In genomic region chr4:2923141-2923551, GRCh38 we compare ENCODE assay signal across 10 cellular contexts. TPM values are rescaled to one million over a fixed set of nuclear protein-coding genes. Genes with fewer than 3 reads are reported as not detected.
DNase-seq lines count a peak whose midpoint lies in the region; ATAC-seq and TF ChIP-seq lines count a peak whose summit lies in the region.
"Had no signal": no experiment of that assay in that cellular context is flagged by ENCODE, and none has a peak within 500 bp of the region (broad histone marks: within the 10 kb centered on the region; RNA-seq: fewer than 3 reads in every experiment).

No MANE protein-coding gene starts in this region.

- no peak overlapping the region for H2AK5ac ChIP-seq in neuronal stem cell (ENCODE audit: low read depth, low read length)

- H3K9me3 ChIP-seq in SJSA1 (replicated peaks) (no peaks in the 10 kb centered on the region), neuronal stem cell (replicated peaks in 1 of 2; ENCODE audit: control insufficient read depth in 2 of 2, insufficient read depth in 1 of 2, low read depth in 1 of 2, low read length in 2 of 2) (peaks cover 1 to 9% of the 10 kb centered on the region in 2 donors)
- H3K9me3 ChIP-seq: pancreas had no signal

- H3K27me3 Mint-ChIP-seq in endothelial cell (ENCODE audit: unreplicated experiment): peaks cover 6% of the 10 kb centered on the region

- no peak for TF ChIP-seq CTCF in endothelial cell (IDR thresholded peaks at IDR 0.05; ENCODE audit: unreplicated experiment)

- peaks cover 9% of the 10 kb centered on the region for H3K79me1 ChIP-seq in neuronal stem cell (ENCODE audit: low read depth, low read length)

- H3K4me3 Mint-ChIP-seq in endothelial cell (ENCODE audit: unreplicated experiment): peak overlapping the region; percentile 67

- no peak overlapping the region for H4K8ac ChIP-seq in neuronal stem cell (ENCODE audit: low read depth, low read length)

- ATAC-seq in GM18511 (IDR thresholded peaks at IDR 0.05; ENCODE audit: unreplicated experiment): no peak

- whole genome bisulfite sequencing in neuronal stem cell (ENCODE audit: extremely low coverage in 2 of 2, insufficient read length in 2 of 2, insufficient replicate concordance in 1 of 2), 2 donors: no CpG with 5 or more reads among the region's 10 CpGs

- peaks cover 16% of the 10 kb centered on the region for H3K4me1 Mint-ChIP-seq in endothelial cell (ENCODE audit: unreplicated experiment)

- H3K27ac Mint-ChIP-seq in endothelial cell (ENCODE audit: unreplicated experiment): peak overlapping the region; percentile 88

- peak overlapping the region; percentile 57 for H3K18ac ChIP-seq in neuronal stem cell (ENCODE audit: low read length)

- H2BK120ac ChIP-seq in neuronal stem cell (ENCODE audit: low read depth, low read length): no peak overlapping the region

- H3K36me3 Mint-ChIP-seq in endothelial cell (ENCODE audit: low read depth, unreplicated experiment): peaks cover 64% of the 10 kb centered on the region

- no peaks in the 10 kb centered on the region for H3K9me3 Mint-ChIP-seq in endothelial cell (ENCODE audit: unreplicated experiment)

- H3K9ac ChIP-seq in neuronal stem cell (ENCODE audit: low read depth, low read length, poor library complexity): no peak overlapping the region

- H3K4ac ChIP-seq in neuronal stem cell (ENCODE audit: low read length): no peak overlapping the region

- H3K27ac ChIP-seq in SJSA1 (peak overlapping the region; percentile 54; the same call in 1 of the 2 replicates), neuronal stem cell (replicated peaks; ENCODE audit: low read length) (no peak overlapping the region)
- H3K27ac ChIP-seq: pancreas had no signal

- no peak overlapping the region for H2BK15ac ChIP-seq in neuronal stem cell (ENCODE audit: low read length)

- H3K36me3 ChIP-seq in SJSA1: peaks cover 3% of the 10 kb centered on the region; the same call in 1 of the 2 replicates
- peaks cover 28 to 68% of the 10 kb centered on the region in 2 donors for H3K36me3 ChIP-seq in neuronal stem cell (replicated peaks in 1 of 2; ENCODE audit: control insufficient read depth in 2 of 2, insufficient read depth in 2 of 2, low read length in 2 of 2)

- H3K4me3 ChIP-seq in SJSA1: no peak overlapping the region
- no peak overlapping the region for H3K4me3 ChIP-seq in neuronal stem cell (ENCODE audit: low read length in 2 of 2)
- H3K4me3 ChIP-seq: pancreas had no signal

- peak overlapping the region; percentile 12 for H3K23ac ChIP-seq in neuronal stem cell (ENCODE audit: low read depth, low read length, poor library complexity)

- H3K27me3 ChIP-seq in SJSA1 (replicated peaks) (no peaks in the 10 kb centered on the region), neuronal stem cell (ENCODE audit: control insufficient read depth in 3 of 3, insufficient read depth in 3 of 3, low read depth in 1 of 3, low read length in 3 of 3) (no peaks in the 10 kb centered on the region)
- H3K27me3 ChIP-seq: pancreas had no signal

- H3K14ac ChIP-seq in neuronal stem cell (ENCODE audit: low read length): no peak overlapping the region

- DNase-seq in EH (ENCODE audit: low read depth) (peak; percentile 70), SJSA1 (ENCODE audit: low read depth in 1 of 2, low spot score in 2 of 2) (peak in 1 of 2 experiments; percentile 10), endothelial cell (ENCODE audit: low spot score) (no peak), neuronal stem cell (ENCODE audit: low spot score) (no peak), amniotic stem cell (lab: John Stamatoyannopoulos, UW) (no peak), HuH-7 (ENCODE audit: low spot score) (no peak), DMS53 (lab: John Stamatoyannopoulos, UW) (no peak)
- DNase-seq: Karpas-422 had no signal

- peaks cover 14% of the 10 kb centered on the region for H3K4me1 ChIP-seq in SJSA1 (replicated peaks)
- peaks cover 8 to 9% of the 10 kb centered on the region in 2 donors for H3K4me1 ChIP-seq in neuronal stem cell (ENCODE audit: control insufficient read depth in 2 of 2, insufficient read depth in 1 of 2, low read depth in 1 of 2, low read length in 2 of 2)
- H3K4me1 ChIP-seq: pancreas had no signal

- no peak overlapping the region for H2BK5ac ChIP-seq in neuronal stem cell (ENCODE audit: low read length)

- no peak overlapping the region for H2BK12ac ChIP-seq in neuronal stem cell (ENCODE audit: low read length)

- H4K91ac ChIP-seq in neuronal stem cell (ENCODE audit: low read depth, low read length, poor library complexity): no peak overlapping the region

- no peak overlapping the region for H3K4me2 ChIP-seq in neuronal stem cell (ENCODE audit: insufficient read depth, low read length, poor library complexity, severe bottlenecking)

- no peak overlapping the region for H2AFZ ChIP-seq in neuronal stem cell (ENCODE audit: low read length)

RNA-seq across cellular contexts. Expression of gene NOP14, which starts 40.1 kb away (rescaled TPM):
- total RNA-seq in SJSA1 (2014; rRNA removed; shearing (Covaris generic)): 5.8 and 9.9 TPM in 2 replicates
- total RNA-seq in endothelial cell (ENCODE audit: unreplicated experiment): 22.9 TPM
- polyA plus RNA-seq in neuronal stem cell (2013, experiment 1 of 2): 21.4 TPM
- 21.1 TPM for polyA plus RNA-seq in neuronal stem cell (2013, experiment 2 of 2)

RNA-seq across cellular contexts. Expression of gene GRK4, which starts 40.2 kb away (rescaled TPM):
- 1.2 and 1.7 TPM in 2 replicates for total RNA-seq in SJSA1 (2014; rRNA removed; shearing (Covaris generic))
- 5.9 TPM for total RNA-seq in endothelial cell (ENCODE audit: unreplicated experiment)
- polyA plus RNA-seq in neuronal stem cell (2013, experiment 1 of 2): 4.2 TPM
- polyA plus RNA-seq in neuronal stem cell (2013, experiment 2 of 2): 3.7 TPM
